In the genomic region with DNA sequence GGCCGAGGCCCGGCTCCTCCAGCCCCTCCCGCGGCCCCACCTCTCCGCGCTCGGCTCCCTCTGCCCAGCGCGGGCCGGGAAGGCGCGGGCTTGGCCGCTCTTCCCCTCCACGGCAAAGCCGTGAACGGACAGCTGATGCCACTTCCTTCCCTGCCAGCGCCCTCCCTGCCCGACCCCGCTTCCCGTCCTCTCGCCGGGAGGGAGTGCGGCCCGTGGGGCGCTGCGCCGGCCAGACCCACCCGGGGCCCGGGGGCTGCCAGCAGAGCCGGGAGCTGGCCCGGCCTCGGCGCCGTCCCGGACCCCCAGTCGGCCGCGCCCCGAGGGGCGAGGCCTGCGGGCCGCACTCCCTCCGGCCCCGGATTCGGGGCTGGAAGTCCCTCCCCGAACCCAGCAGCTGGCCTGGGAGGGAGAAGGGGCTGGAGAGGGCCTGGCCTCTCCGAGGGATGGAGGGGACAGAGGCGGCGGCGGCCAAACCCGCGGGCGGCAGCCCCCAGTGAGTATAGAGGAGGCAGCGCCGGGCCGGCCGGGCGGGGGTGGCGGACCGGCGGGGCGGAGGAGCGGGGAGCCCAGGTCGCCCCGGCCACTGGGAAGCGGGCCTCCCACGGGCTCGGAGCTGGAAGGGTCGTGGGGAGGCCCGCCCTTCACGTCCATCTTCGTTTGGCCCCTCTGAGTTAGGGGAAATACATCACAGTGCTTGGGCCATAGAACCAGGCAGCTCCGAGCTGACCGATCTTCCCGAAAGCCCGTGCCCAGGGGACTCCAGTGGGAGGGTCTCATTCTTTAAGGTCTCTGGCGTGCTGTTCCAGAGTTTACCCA, we compare ENCODE assay signal across 7 cellular contexts. TPM values are rescaled to one million over a fixed set of nuclear protein-coding genes. Genes with fewer than 3 reads are reported as not detected.
DNase-seq lines count a peak whose midpoint lies in the region; ATAC-seq and TF ChIP-seq lines count a peak whose summit lies in the region.

Gene KIAA1614 (plus strand): TSS at position 97 of the 816 bp plus-strand sequence. CDS start 347 bp downstream, at position 444.

- DNase-seq in NT2/D1 (ENCODE audit: low read depth, low spot score) (no peak), epithelial cell of esophagus (ENCODE audit: low read depth) (peak; percentile 13), mesothelial cell of epicardium (ENCODE audit: low spot score in 2 of 2, unreplicated experiment in 2 of 2) (peak in 1 of 2 experiments; percentile 56), ureter (ENCODE audit: low spot score) (peak; percentile 54), COLO829 (ENCODE audit: low spot score) (no peak)

- TF ChIP-seq POLR2A in GM18951 (IDR thresholded peaks at IDR 0.05; ENCODE audit: extremely low read depth, insufficient read depth, insufficient read length) = peak; percentile 56

- peak within 1 kb of the TSS; percentile 85 for H3K4me3 Mint-ChIP-seq in mesothelial cell of epicardium

- no peaks in the 10 kb centered on the region for H3K9me3 ChIP-seq in NT2/D1 (ENCODE audit: insufficient read depth, low read length)

- H3K27ac Mint-ChIP-seq in mesothelial cell of epicardium = peak within 1 kb of the TSS; percentile 94

- no peak for TF ChIP-seq CTCF in epithelial cell of esophagus (IDR thresholded peaks at IDR 0.05; ENCODE audit: insufficient read depth, low read depth, low read length, missing control alignments)
- TF ChIP-seq CTCF in mesothelial cell of epicardium (IDR thresholded peaks at IDR 0.05; ENCODE audit: unreplicated experiment) = no peak

- H3K27me3 ChIP-seq in NT2/D1 (ENCODE audit: insufficient read depth, insufficient read length) = peaks cover 64% of the 10 kb centered on the region

- no peaks in the 10 kb centered on the region for H3K36me3 Mint-ChIP-seq in mesothelial cell of epicardium

- H3K9me3 Mint-ChIP-seq in mesothelial cell of epicardium = no peaks in the 10 kb centered on the region

- H3K9ac ChIP-seq in NT2/D1 (ENCODE audit: insufficient read length, low read depth) = peak within 1 kb of the TSS; percentile 84

- no peaks in the 10 kb centered on the region for H3K27me3 Mint-ChIP-seq in mesothelial cell of epicardium (ENCODE audit: low read depth)

- peaks cover 14% of the 10 kb centered on the region for H3K4me1 ChIP-seq in NT2/D1 (ENCODE audit: insufficient read depth, insufficient read length)

- H3K4me1 Mint-ChIP-seq in mesothelial cell of epicardium = peaks cover 19% of the 10 kb centered on the region

- peak within 1 kb of the TSS; percentile 69 for H3K4me3 ChIP-seq in NT2/D1 (ENCODE audit: insufficient read length, low read depth)
- H3K4me3 ChIP-seq in epithelial cell of esophagus (ENCODE audit: low read length) = peak within 1 kb of the TSS; percentile 32

- H3K36me3 ChIP-seq in NT2/D1 (ENCODE audit: insufficient read depth, insufficient read length, low read length) = peaks cover 4% of the 10 kb centered on the region

- in situ Hi-C loops in GM18951 (cut with MboI; ENCODE audit: low sequenced_read_pairs, unreplicated experiment) = loop anchor here (10.0 kb wide), 1 partner anchor 252 kb away; no protein-coding TSS in a partner anchor

- no peak for ATAC-seq in GM18868 (IDR thresholded peaks at IDR 0.05; ENCODE audit: unreplicated experiment)

RNA-seq across cellular contexts. Expression of gene KIAA1614, which starts in this region (rescaled TPM):
- total RNA-seq in mesothelial cell of epicardium (5.4 to 7.4 TPM (median 7.3 TPM) in 3 replicates), ureter (5.6 TPM)

Comparison
In these comparisons a context has a peak if more than half of its experiments do, and no peak if none do; other contexts are left out.
1. DNase-seq: peak in epithelial cell of esophagus (single experiment) and ureter (single experiment); none in NT2/D1 (single experiment) and COLO829 (single experiment).